20 cellular contexts compared by ENCODE assay signal in the genomic region with DNA sequence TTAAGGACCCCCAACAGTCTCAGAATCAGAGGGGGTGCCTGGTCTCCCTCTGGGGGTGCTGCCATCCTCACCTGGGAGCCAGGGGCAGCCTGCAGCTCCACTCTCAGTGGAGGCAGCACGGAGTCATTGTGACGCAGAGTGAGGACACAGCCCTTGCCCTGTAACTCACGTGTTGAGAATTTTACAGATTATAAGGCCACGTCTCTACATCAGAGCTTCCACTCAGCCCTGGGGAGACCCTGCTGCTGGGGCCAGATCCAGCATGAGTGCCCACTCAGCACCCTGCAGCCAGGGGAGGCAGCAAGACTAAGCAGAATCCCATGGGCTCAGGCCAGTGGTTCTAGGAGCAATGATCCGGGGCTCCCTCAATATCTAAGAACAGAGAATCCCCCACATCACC.
"Had no signal": no experiment of that assay in that cellular context is flagged by ENCODE, and none has a peak within 500 bp of the region (broad histone marks: within the 10 kb centered on the region; RNA-seq: fewer than 3 reads in every experiment).

No MANE protein-coding gene starts in this region.

- H3K27me3 ChIP-seq: MG63 had no signal

- H3K4me3 ChIP-seq: MG63 had no signal

- H3K36me3 ChIP-seq: MG63 had no signal

- H3K9me3 ChIP-seq: MG63 had no signal

- DNase-seq: activated CD4-positive, alpha-beta T cell treated with anti-CD3 and anti-CD28 coated beads, Interleukin-2, amount 10 ng/mL, durations not matched to agents 24 days and 14 days; activated CD4-positive, alpha-beta T cell treated with anti-CD3 and anti-CD28 coated beads, Interleukin-2, amount 50 U/mL, for 48 hours; activated CD4-positive, CD25-positive, alpha-beta regulatory T cell treated with anti-CD3 and anti-CD28 coated beads, Interleukin-2, amount 50 U/mL, for 72 hours; activated CD8-positive, alpha-beta memory T cell treated with anti-CD3 and anti-CD28 coated beads for 24 hours; activated gamma-delta T cell; activated naive CD4-positive, alpha-beta T cell treated with anti-CD3 and anti-CD28 coated beads for 36 hours; activated T-cell treated with anti-CD3 and anti-CD28 coated beads, Interleukin-2, amount 50 U/mL, for 48 hours; amygdala; caudate nucleus; MG63; MV-4-11; NCI-H1105; NCI-H1436; NCI-H1694 treated with DMSO at 0.1 percent for 48 hours; NCI-H2029 treated with DMSO at 0.1 percent for 48 hours; NCI-H510A treated with DMSO at 0.1 percent for 48 hours; NCI-H69; PC-3; SHP77 treated with DMSO at 0.1 percent for 48 hours; T-helper 9 cell had no signal
